ENCODE assay signal across 23 cellular contexts in genomic region chr14:71070169-71070568, GRCh38.
A peak's percentile ranks its signal among the peaks of the same experiment; 100 is the strongest.
DNase-seq lines count a peak whose midpoint lies in the region; ATAC-seq and TF ChIP-seq lines count a peak whose summit lies in the region.
"Had no signal": no experiment of that assay in that cellular context is flagged by ENCODE, and none has a peak within 500 bp of the region (broad histone marks: within the 10 kb centered on the region; RNA-seq: fewer than 3 reads in every experiment).

No MANE protein-coding gene starts in this region.

- no peak overlapping the region for H4K91ac ChIP-seq in mesenchymal stem cell (ENCODE audit: low read length)

- H3K27me3 ChIP-seq in mesenchymal stem cell (ENCODE audit: control insufficient read depth in 1 of 2, insufficient read depth in 1 of 2, low read length in 2 of 2) (no peaks in the 10 kb centered on the region), H7 (ENCODE audit: control insufficient read depth, insufficient read depth, low read length) (no peaks in the 10 kb centered on the region)
- H3K27me3 ChIP-seq: gastroesophageal sphincter, right atrium auricular region had no signal

- H2BK12ac ChIP-seq in mesenchymal stem cell (ENCODE audit: low read length in 2 of 2) = no peak overlapping the region

- 59% methylated on average over 1 of the region's 1 CpG for WGBS in mesenchymal stem cell

- H3K4me1 ChIP-seq in mesenchymal stem cell (ENCODE audit: control insufficient read depth, insufficient read depth, low read depth, low read length) = no peaks in the 10 kb centered on the region
- H3K4me1 ChIP-seq: gastroesophageal sphincter, right atrium auricular region had no signal

- H3K4me2 ChIP-seq in mesenchymal stem cell (ENCODE audit: low read length, poor library complexity, severe bottlenecking) = no peak overlapping the region

- no peak for ATAC-seq in GM21717 (IDR thresholded peaks at IDR 0.05; ENCODE audit: unreplicated experiment)
- no peak for ATAC-seq in GM19035 (IDR thresholded peaks at IDR 0.05; ENCODE audit: unreplicated experiment)
- ATAC-seq: gastroesophageal sphincter, Right ventricle myocardium inferior had no signal

- H3K36me3 ChIP-seq in mesenchymal stem cell (ENCODE audit: control insufficient read depth in 1 of 2, insufficient read depth in 2 of 2, low read depth in 1 of 2, low read length in 2 of 2) (peaks cover 11 to 70% of the 10 kb centered on the region in 2 experiments), H7 (replicated peaks; ENCODE audit: control insufficient read depth, insufficient read depth, low read length) (peaks cover 3% of the 10 kb centered on the region)

- no peak overlapping the region for H2BK5ac ChIP-seq in mesenchymal stem cell (ENCODE audit: low read depth, low read length, poor library complexity, severe bottlenecking)

- H2AK5ac ChIP-seq in mesenchymal stem cell (ENCODE audit: low read length, severe bottlenecking) = no peak overlapping the region

- no peak overlapping the region for H3K27ac ChIP-seq in mesenchymal stem cell (ENCODE audit: low read length, poor library complexity, severe bottlenecking)
- H3K27ac ChIP-seq: gastroesophageal sphincter, right atrium auricular region had no signal

- H3K4ac ChIP-seq in mesenchymal stem cell (ENCODE audit: low read depth in 1 of 2, low read length in 2 of 2) = no peak overlapping the region

- DNase-seq in EH (ENCODE audit: low read depth) = peak; percentile 88
- peak; percentile 81 for DNase-seq in M059J (ENCODE audit: low read depth)
- DNase-seq in choroid plexus epithelial cell (ENCODE audit: low read depth) = peak; percentile 20
- DNase-seq in mesenchymal stem cell = peak; percentile 33
- no peak for DNase-seq in DMS53 treated with DMSO at 0.1 percent for 48 hours (lab: John Stamatoyannopoulos, UW; ENCODE audit: unreplicated experiment)
- DNase-seq in H7 = no peak
- DNase-seq: activated CD4-positive, CD25-positive, alpha-beta regulatory T cell treated with anti-CD3 and anti-CD28 coated beads, Interleukin-2, amount 50 U/mL, for 72 hours; activated CD8-positive, alpha-beta memory T cell treated with anti-CD3 and anti-CD28 coated beads for 24 hours; activated naive CD8-positive, alpha-beta T cell treated with anti-CD3 and anti-CD28 coated beads, Interleukin-2, amount 10 ng/mL, durations not matched to agents 7 days and 5 days; cortex of kidney; DMS153; H9; kidney glomerular epithelial cell; mesendoderm; naive B cell; NCI-H1417; NCI-H526; occipital lobe had no signal

- TF ChIP-seq CTCF in choroid plexus epithelial cell (conservative IDR thresholded peaks at IDR 0.05; ENCODE audit: low read depth, low read length) = no peak

- no peak overlapping the region for H4K8ac ChIP-seq in mesenchymal stem cell (ENCODE audit: low read length)

- H3K9ac ChIP-seq in mesenchymal stem cell (ENCODE audit: low read length) = no peak overlapping the region

- no peak overlapping the region for H3K14ac ChIP-seq in mesenchymal stem cell (ENCODE audit: low read length in 2 of 2)

- no peak overlapping the region for H2BK15ac ChIP-seq in mesenchymal stem cell (ENCODE audit: low read depth, poor library complexity, severe bottlenecking)

- no peak overlapping the region for H3K18ac ChIP-seq in mesenchymal stem cell (ENCODE audit: low read depth in 1 of 2, low read length in 2 of 2)

- H2AFZ ChIP-seq in mesenchymal stem cell (ENCODE audit: low read depth, low read length) = no peak overlapping the region

- no peak overlapping the region for H2BK120ac ChIP-seq in mesenchymal stem cell (ENCODE audit: low read depth, low read length)

- H3K4me3 ChIP-seq in choroid plexus epithelial cell (ENCODE audit: low read depth, low read length) (no peak overlapping the region), mesenchymal stem cell (ENCODE audit: insufficient read depth in 1 of 2, low read depth in 1 of 2, low read length in 2 of 2) (no peak overlapping the region), H7 (ENCODE audit: insufficient read depth, low read depth, low read length) (no peak overlapping the region)
- H3K4me3 ChIP-seq: gastroesophageal sphincter, right atrium auricular region had no signal

- H3K23ac ChIP-seq in mesenchymal stem cell (ENCODE audit: low read length in 2 of 2) = no peak overlapping the region

- H3K9me3 ChIP-seq in mesenchymal stem cell (ENCODE audit: control insufficient read depth, low read length) = peaks cover 6% of the 10 kb centered on the region
- H3K9me3 ChIP-seq: gastroesophageal sphincter, right atrium auricular region had no signal

- H3K79me1 ChIP-seq in mesenchymal stem cell (replicated peaks; ENCODE audit: low read length, poor library complexity, severe bottlenecking) = peaks cover 16% of the 10 kb centered on the region

Comparison
In these comparisons a context has a peak if more than half of its experiments do, and no peak if none do; other contexts are left out.
1. DNase-seq: peak in EH (single experiment), M059J (single experiment), choroid plexus epithelial cell (single experiment) and mesenchymal stem cell (single experiment); none in DMS53 treated with DMSO at 0.1 percent for 48 hours (single experiment) and H7 (single experiment).